ENCODE assay signal across 7 cellular contexts in the genomic region with DNA sequence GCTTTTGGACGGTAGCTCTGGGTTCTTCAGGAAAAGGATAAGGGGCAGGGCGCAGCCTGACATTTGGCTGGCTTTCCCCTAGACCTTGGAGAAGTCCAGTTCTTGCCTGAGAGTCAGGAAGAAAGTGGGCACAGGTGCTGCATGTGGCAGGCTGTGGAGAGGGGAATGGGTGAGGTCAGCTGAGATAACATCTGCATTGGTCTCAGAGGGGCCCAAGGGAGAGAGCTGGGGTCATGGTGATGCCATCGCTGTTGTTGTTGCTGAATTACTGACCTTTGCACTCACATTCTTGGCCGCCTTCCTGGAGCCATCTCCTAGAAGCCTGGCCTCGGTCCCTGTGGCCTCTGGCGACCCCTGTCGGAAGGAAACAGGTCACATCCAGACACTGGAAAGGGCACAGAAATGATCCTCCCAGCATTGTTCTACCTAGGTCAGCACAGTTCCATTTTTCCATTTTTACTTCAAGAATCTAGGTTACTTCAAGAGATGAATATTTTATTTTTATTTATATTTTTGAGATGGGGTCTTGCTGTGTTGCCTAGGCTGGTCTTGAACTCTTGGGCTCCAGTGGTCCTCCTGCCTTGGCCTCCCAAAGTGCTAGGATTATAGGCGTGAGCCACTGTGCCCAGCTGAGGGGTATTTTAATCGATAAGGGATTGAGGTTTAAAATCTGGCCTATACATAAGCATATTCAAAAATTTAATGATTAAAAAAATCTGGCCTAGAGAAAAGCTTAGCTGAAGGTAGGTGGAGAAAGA. TPM values are rescaled to one million over a fixed set of nuclear protein-coding genes. Genes with fewer than 3 reads are reported as not detected.
A peak's percentile ranks its signal among the peaks of the same experiment; 100 is the strongest.
DNase-seq lines count a peak whose midpoint lies in the region; FAIRE-seq lines count a peak whose summit lies in the region.

No MANE protein-coding gene starts in this region.

- H2BK5ac ChIP-seq in mesendoderm (ENCODE audit: low read length) = no peak overlapping the region

- H3K79me1 ChIP-seq in mesendoderm (ENCODE audit: low read length) = no peaks in the 10 kb centered on the region

- no peak overlapping the region for H3K4me3 Mint-ChIP-seq in activated CD4-positive, alpha-beta T cell treated with anti-CD3 and anti-CD28 coated beads, Interleukin-2, amount 10 ng/mL, durations not matched to agents 7 days and 5 days

- no peaks in the 10 kb centered on the region for H3K4me1 ChIP-seq in mesendoderm (ENCODE audit: control insufficient read depth, low read depth, low read length)

- no peak overlapping the region for H2BK120ac ChIP-seq in mesendoderm (ENCODE audit: low read depth, low read length)

- no peak overlapping the region for H2AK5ac ChIP-seq in mesendoderm (ENCODE audit: low read length)

- CTCF ChIA-PET in activated CD4-positive, alpha-beta T cell treated with anti-CD3 and anti-CD28 coated beads, Interleukin-2, amount 10 ng/mL, durations not matched to agents 7 days and 5 days (lab: Charles Lee) = interaction anchor here (1.6 to 3.5 kb wide), 3 partner anchors 10 to 73 kb away, joined by 3 to 13 read pairs (median 9); no protein-coding TSS in a partner anchor

- peak; percentile 87 for FAIRE-seq in GM18507 (lab: Jason Lieb, UNC)

- H3K9me3 Mint-ChIP-seq in activated CD4-positive, alpha-beta T cell treated with anti-CD3 and anti-CD28 coated beads, Interleukin-2, amount 10 ng/mL, durations not matched to agents 7 days and 5 days = no peaks in the 10 kb centered on the region

- H3K56ac ChIP-seq in mesendoderm (ENCODE audit: low read length) = peak overlapping the region; percentile 4

- H3K4ac ChIP-seq in mesendoderm (ENCODE audit: low read depth, low read length) = no peak overlapping the region

- no CpG with 5 or more reads among the region's 9 CpGs for WGBS in mesendoderm (ENCODE audit: extremely low coverage, insufficient coverage, low lambda C conversion rate)

- POLR2A ChIA-PET in activated CD4-positive, alpha-beta T cell treated with anti-CD3 and anti-CD28 coated beads, Interleukin-2, amount 10 ng/mL, durations not matched to agents 7 days and 5 days (lab: Charles Lee) = interaction anchor here (1.0 kb wide), 1 partner anchor 10 kb away, joined by 3 read pairs; no protein-coding TSS in a partner anchor

- H3K79me2 ChIP-seq in mesendoderm (ENCODE audit: control insufficient read depth, insufficient read depth, low read length) = no peaks in the 10 kb centered on the region

- H2BK15ac ChIP-seq in mesendoderm (replicated peaks; ENCODE audit: low read depth) = no peak overlapping the region

- H3K27me3 Mint-ChIP-seq in activated CD4-positive, alpha-beta T cell treated with anti-CD3 and anti-CD28 coated beads, Interleukin-2, amount 10 ng/mL, durations not matched to agents 7 days and 5 days = peaks cover 3% of the 10 kb centered on the region

- no peak overlapping the region for H3K9ac ChIP-seq in mesendoderm (ENCODE audit: low read length)

- H3K27ac Mint-ChIP-seq in activated CD4-positive, alpha-beta T cell treated with anti-CD3 and anti-CD28 coated beads, Interleukin-2, amount 10 ng/mL, durations not matched to agents 7 days and 5 days = no peak overlapping the region

- H3K4me1 Mint-ChIP-seq in activated CD4-positive, alpha-beta T cell treated with anti-CD3 and anti-CD28 coated beads, Interleukin-2, amount 10 ng/mL, durations not matched to agents 7 days and 5 days = peaks cover 7% of the 10 kb centered on the region

- H3K36me3 Mint-ChIP-seq in activated CD4-positive, alpha-beta T cell treated with anti-CD3 and anti-CD28 coated beads, Interleukin-2, amount 10 ng/mL, durations not matched to agents 7 days and 5 days (ENCODE audit: low read depth) = no peaks in the 10 kb centered on the region

- H3K27ac ChIP-seq in mesendoderm (ENCODE audit: low read depth, low read length) = no peak overlapping the region

- no peak overlapping the region for H3K4me2 ChIP-seq in mesendoderm (ENCODE audit: low read length)

- no peaks in the 10 kb centered on the region for H3K27me3 ChIP-seq in mesendoderm (ENCODE audit: insufficient read depth, low read length, poor library complexity)

- H3K18ac ChIP-seq in mesendoderm (ENCODE audit: low read length) = no peak overlapping the region

- H3K23ac ChIP-seq in mesendoderm (ENCODE audit: low read length) = no peak overlapping the region

- no peak for DNase-seq in GM18507 (ENCODE audit: extremely low spot score, insufficient read length, low read depth)
- DNase-seq in NCI-H2227 (lab: John Stamatoyannopoulos, UW; ENCODE audit: unreplicated experiment) = peak; percentile 81
- peak; percentile 71 for DNase-seq in activated CD4-positive, alpha-beta T cell treated with anti-CD3 and anti-CD28 coated beads, Interleukin-2, amount 10 ng/mL, durations not matched to agents 7 days and 5 days
- DNase-seq in effector CD8-positive, alpha-beta T cell (lab: John Stamatoyannopoulos, UW) = peak; percentile 55
- DNase-seq in mesendoderm = peak; percentile 82
- DNase-seq in stimulated activated CD8-positive, alpha-beta memory T cell treated with anti-CD3 and anti-CD28 coated beads, Interleukin-4, amount 100 ng/mL, for 24 hours (ENCODE audit: low read depth) = peak; percentile 45
- DNase-seq in GM19238 (ENCODE audit: insufficient read length, low spot score) = no peak

- H3K36me3 ChIP-seq in mesendoderm (ENCODE audit: control insufficient read depth, insufficient read depth, low read length) = no peaks in the 10 kb centered on the region

- no peak overlapping the region for H4K8ac ChIP-seq in mesendoderm (ENCODE audit: low read depth, low read length)

- no peak overlapping the region for H3K4me3 ChIP-seq in mesendoderm (ENCODE audit: low read length)

- no peak overlapping the region for H4K5ac ChIP-seq in mesendoderm (ENCODE audit: low read length)

RNA-seq across cellular contexts. Expression of gene LIPE, which starts 6.5 kb away (rescaled TPM):
- 10 to 100 TPM; 27.7 to 29.5 TPM for total RNA-seq in activated CD4-positive, alpha-beta T cell treated with anti-CD3 and anti-CD28 coated beads, Interleukin-2, amount 10 ng/mL, durations not matched to agents 7 days and 5 days
- 3.5 TPM for polyA plus RNA-seq in mesendoderm (2013, experiment 1 of 2)
- 3.5 TPM for polyA plus RNA-seq in mesendoderm (2013, experiment 2 of 2)

RNA-seq across cellular contexts. Expression of gene CXCL17, which starts 9.1 kb away (rescaled TPM):
- not detected for total RNA-seq in activated CD4-positive, alpha-beta T cell treated with anti-CD3 and anti-CD28 coated beads, Interleukin-2, amount 10 ng/mL, durations not matched to agents 7 days and 5 days
- polyA plus RNA-seq in mesendoderm (2013, experiment 1 of 2) = 0.08 TPM
- polyA plus RNA-seq in mesendoderm (2013, experiment 2 of 2) = 0.06 TPM

RNA-seq across cellular contexts. Expression of gene CNFN, which starts 43.6 kb away (rescaled TPM):
- total RNA-seq in activated CD4-positive, alpha-beta T cell treated with anti-CD3 and anti-CD28 coated beads, Interleukin-2, amount 10 ng/mL, durations not matched to agents 7 days and 5 days = not detected
- 17.8 TPM for polyA plus RNA-seq in mesendoderm (2013, experiment 1 of 2)
- polyA plus RNA-seq in mesendoderm (2013, experiment 2 of 2) = 17.0 TPM

Comparison
In these comparisons a context has a peak if more than half of its experiments do, and no peak if none do; other contexts are left out.
1. DNase-seq: peak in NCI-H2227 (single experiment), activated CD4-positive, alpha-beta T cell treated with anti-CD3 and anti-CD28 coated beads, Interleukin-2, amount 10 ng/mL, durations not matched to agents 7 days and 5 days (single experiment), effector CD8-positive, alpha-beta T cell (single experiment), mesendoderm (single experiment) and stimulated activated CD8-positive, alpha-beta memory T cell treated with anti-CD3 and anti-CD28 coated beads, Interleukin-4, amount 100 ng/mL, for 24 hours (single experiment); none in GM18507 (single experiment) and GM19238 (single experiment).